Comparison of ENCODE assay signal across 9 cellular contexts in genomic region chr6:2103644-2104523, GRCh38.
DNase-seq lines count a peak whose midpoint lies in the region; ATAC-seq and TF ChIP-seq lines count a peak whose summit lies in the region.
"Had no signal": no experiment of that assay in that cellular context is flagged by ENCODE, and none has a peak within 500 bp of the region (broad histone marks: within the 10 kb centered on the region; RNA-seq: fewer than 3 reads in every experiment).

No MANE protein-coding gene starts in this region.

- no peak for TF ChIP-seq EP300 in SK-N-SH (IDR thresholded peaks at IDR 0.05; ENCODE audit: borderline replicate concordance in 1 of 2, low read depth in 1 of 2, low read length in 1 of 2)
- TF ChIP-seq EP300 in esophagus muscularis mucosa (IDR thresholded peaks at IDR 0.05) = no peak

- H3K9me3 ChIP-seq in SK-N-SH (no peaks in the 10 kb centered on the region), esophagus muscularis mucosa (no peaks in the 10 kb centered on the region), neural progenitor cell (ENCODE audit: low read depth) (no peaks in the 10 kb centered on the region)
- H3K9me3 ChIP-seq: BLaER1 had no signal

- H3K27ac ChIP-seq in SK-N-SH (ENCODE audit: low read depth in 2 of 2, low read length in 1 of 2) = peak overlapping the region; percentile 28 to 43; a peak in 2 of 4 replicates
- H3K27ac ChIP-seq in esophagus muscularis mucosa (replicated peaks in 1 of 4) = peak overlapping the region in 1 of 4 donors; percentile 32
- H3K27ac ChIP-seq in neural progenitor cell = no peak overlapping the region
- H3K27ac ChIP-seq: BLaER1 had no signal

- H2AFZ ChIP-seq in SK-N-SH (ENCODE audit: low read depth) (no peak overlapping the region), neural progenitor cell (replicated peaks) (no peak overlapping the region)

- H3F3A ChIP-seq in SK-N-SH (replicated peaks; ENCODE audit: insufficient read depth) (peaks cover 4% of the 10 kb centered on the region), neural progenitor cell (ENCODE audit: low read depth) (no peaks in the 10 kb centered on the region)

- H4K20me1 ChIP-seq in SK-N-SH (ENCODE audit: insufficient read depth) = no peaks in the 10 kb centered on the region
- no peaks in the 10 kb centered on the region for H4K20me1 ChIP-seq in neural progenitor cell (ENCODE audit: low read depth)

- H3K36me3 ChIP-seq in SK-N-SH (replicated peaks in 1 of 2; ENCODE audit: control insufficient read depth in 1 of 2, insufficient read depth in 2 of 2, low read length in 1 of 2) (no peaks in the 10 kb centered on the region), esophagus muscularis mucosa (no peaks in the 10 kb centered on the region), neural progenitor cell (no peaks in the 10 kb centered on the region)
- H3K36me3 ChIP-seq: BLaER1 had no signal

- no peaks in the 10 kb centered on the region for H3K36me3 Mint-ChIP-seq in neural progenitor cell

- H3K9me2 ChIP-seq in SK-N-SH = no peaks in the 10 kb centered on the region

- TF ChIP-seq POLR2A in esophagus muscularis mucosa (IDR thresholded peaks at IDR 0.05; ENCODE audit: low read depth) = no peak

- H3K79me2 ChIP-seq in SK-N-SH (ENCODE audit: insufficient read depth) (no peaks in the 10 kb centered on the region), neural progenitor cell (ENCODE audit: low read depth) (no peaks in the 10 kb centered on the region)

- CTCF ChIA-PET in SK-N-SH (lab: Yijun Ruan, JAX) = interaction anchor here (0.6 to 2.9 kb wide), 80 partner anchors 9 to 1549 kb away, joined by 3 to 60 read pairs (median 4); partner anchors contain the start of gene FOXC1

- ATAC-seq in HG03571 (IDR thresholded peaks at IDR 0.05; ENCODE audit: unreplicated experiment) = no peak

- POLR2A ChIA-PET in SK-N-SH (lab: Yijun Ruan, JAX) = no interaction called here

- TF ChIP-seq CTCF in SK-N-SH (IDR thresholded peaks at IDR 0.05) (peak; percentile 77), esophagus muscularis mucosa (IDR thresholded peaks at IDR 0.05) (peak; percentile 45 to 58 (median 52)), neural progenitor cell (IDR thresholded peaks at IDR 0.05) (peak; percentile 53)

- H3K4me1 Mint-ChIP-seq in neural progenitor cell = peaks cover 4% of the 10 kb centered on the region

- H3K9me3 Mint-ChIP-seq in neural progenitor cell = no peaks in the 10 kb centered on the region

- no peak overlapping the region for H3K27ac Mint-ChIP-seq in neural progenitor cell

- H3K4me2 ChIP-seq in SK-N-SH = peak overlapping the region; percentile 74
- no peak overlapping the region for H3K4me2 ChIP-seq in neural progenitor cell
- H3K4me2 ChIP-seq: BLaER1 had no signal

- intact Hi-C loops in esophagus muscularis mucosa (cut with DNase I) = loop anchor here (2.0 kb wide), 1 partner anchor 499 kb away; no protein-coding TSS in a partner anchor

- H3K4me3 Mint-ChIP-seq in neural progenitor cell = no peak overlapping the region

- H3K4me1 ChIP-seq in SK-N-SH (ENCODE audit: control insufficient read depth in 1 of 2, insufficient read depth in 2 of 2, low read depth in 1 of 2, low read length in 1 of 2) = peaks cover 7 to 13% of the 10 kb centered on the region in 2 experiments; a peak in 2 of 4 replicates
- H3K4me1 ChIP-seq in esophagus muscularis mucosa = peaks cover 0 to 7% (median 0%) of the 10 kb centered on the region in 4 donors
- H3K4me1 ChIP-seq in neural progenitor cell = no peaks in the 10 kb centered on the region
- H3K4me1 ChIP-seq: BLaER1 had no signal

- H3K27me3 ChIP-seq in SK-N-SH (ENCODE audit: insufficient read depth) = no peaks in the 10 kb centered on the region
- no peaks in the 10 kb centered on the region for H3K27me3 ChIP-seq in esophagus muscularis mucosa
- no peaks in the 10 kb centered on the region for H3K27me3 ChIP-seq in neural progenitor cell
- H3K27me3 ChIP-seq: BLaER1 had no signal

- peak; percentile 12 for DNase-seq in NCI-H1092 treated with DMSO at 0.1 percent for 48 hours (lab: John Stamatoyannopoulos, UW)
- no peak for DNase-seq in NCI-H1092 (lab: John Stamatoyannopoulos, UW)
- DNase-seq in LHCN-M2 (ENCODE audit: low read depth) = peak; percentile 57
- DNase-seq in SK-N-SH = peak; percentile 58
- DNase-seq in esophagus muscularis mucosa (ENCODE audit: extremely low spot score) = no peak
- DNase-seq in neural progenitor cell (ENCODE audit: low spot score) = no peak
- DNase-seq in stimulated activated CD4-positive, alpha-beta T cell treated with anti-CD3 and anti-CD28 coated beads, Interleukin-12 subunit alpha, Interleukin-12 subunit beta, amount 100 ng/mL, for 4 hours = no peak

- H3K9ac ChIP-seq in SK-N-SH (0 out of 2 replicates have a peak overlapping the region, but pooled peaks have one; percentile 2), neural progenitor cell (no peak overlapping the region)
- H3K9ac ChIP-seq: BLaER1 had no signal

- H3K4me3 ChIP-seq in SK-N-SH (ENCODE audit: low read depth in 2 of 2, low read length in 1 of 2) = peak overlapping the region; percentile 24 to 44; a peak in 2 of 4 replicates
- H3K4me3 ChIP-seq in esophagus muscularis mucosa = peak overlapping the region in 1 of 4 donors; percentile 11
- H3K4me3 ChIP-seq in neural progenitor cell = no peak overlapping the region
- H3K4me3 ChIP-seq: BLaER1 had no signal

- WGBS in SK-N-SH (ENCODE audit: low lambda C conversion rate) = 17% methylated on average over 7 of the region's 7 CpGs
- 53% methylated on average over 7 of the region's 7 CpGs for WGBS in esophagus muscularis mucosa

- TF ChIP-seq RAD21 in SK-N-SH (IDR thresholded peaks at IDR 0.05; ENCODE audit: low read length) = peak; percentile 97

- no peaks in the 10 kb centered on the region for H3K27me3 Mint-ChIP-seq in neural progenitor cell (ENCODE audit: insufficient read depth, low read depth)

TF ChIP-seq in SK-N-SH, 30 proteins besides CTCF, POLR2A, EP300 and RAD21:
- TF ChIP-seq SMC3 (IDR thresholded peaks at IDR 0.05; ENCODE audit: low read depth, low read length) (peak; percentile 83), PBX3 (IDR thresholded peaks at IDR 0.05) (peak; percentile 76), MXI1 (IDR thresholded peaks at IDR 0.05; ENCODE audit: low read depth, low read length) (peak; percentile 57), SIN3A (IDR thresholded peaks at IDR 0.05; ENCODE audit: borderline replicate concordance, low read depth, low read length) (no peak), EZH2phosphoT487 (IDR thresholded peaks at IDR 0.05; ENCODE audit: borderline replicate concordance, low read depth) (no peak)
- TF ChIP-seq, protein P1, sequence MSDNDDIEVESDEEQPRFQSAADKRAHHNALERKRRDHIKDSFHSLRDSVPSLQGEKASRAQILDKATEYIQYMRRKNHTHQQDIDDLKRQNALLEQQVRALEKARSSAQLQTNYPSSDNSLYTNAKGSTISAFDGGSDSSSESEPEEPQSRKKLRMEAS (IDR thresholded peaks at IDR 0.05; ENCODE audit: low read depth) = no peak

Comparison
In these comparisons a context has a peak if more than half of its experiments do, and no peak if none do; other contexts are left out.
1. DNase-seq: peak in NCI-H1092 treated with DMSO at 0.1 percent for 48 hours (single experiment), LHCN-M2 (single experiment) and SK-N-SH (single experiment); none in NCI-H1092 (single experiment), esophagus muscularis mucosa (single experiment), neural progenitor cell (single experiment) and stimulated activated CD4-positive, alpha-beta T cell treated with anti-CD3 and anti-CD28 coated beads, Interleukin-12 subunit alpha, Interleukin-12 subunit beta, amount 100 ng/mL, for 4 hours (single experiment).
2. Peak in every context shown above with its lines, with median percentiles within 50 percentile points of each other: CTCF ChIP-seq.